17 cellular contexts compared by ENCODE assay signal in the genomic region with DNA sequence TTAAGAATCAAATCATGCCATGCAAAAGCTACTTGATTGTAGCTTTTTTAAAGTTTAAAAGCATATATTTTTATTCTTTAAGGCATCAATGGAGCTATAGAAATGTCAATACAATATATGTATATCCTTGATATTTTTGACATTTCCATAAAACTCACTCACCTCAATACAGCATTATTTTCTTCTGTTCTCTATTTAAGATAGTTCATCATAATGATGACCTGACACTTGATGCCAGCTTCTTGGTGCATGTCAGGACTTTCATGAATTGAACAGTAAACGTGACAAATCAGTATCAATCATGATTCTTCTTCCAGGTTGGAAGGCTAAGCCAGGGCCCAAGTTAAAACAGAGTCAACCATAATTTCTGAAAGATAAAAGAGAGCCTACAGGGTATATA.
"Had no signal": no experiment of that assay in that cellular context is flagged by ENCODE, and none has a peak within 500 bp of the region (broad histone marks: within the 10 kb centered on the region; RNA-seq: fewer than 3 reads in every experiment).

No MANE protein-coding gene starts in this region.

- H3K4me3 ChIP-seq: stomach, suprapubic skin, testis, thoracic aorta, thyroid gland, tibial artery, tibial nerve, transverse colon, upper lobe of left lung, upper lobe of right lung, uterus, vagina had no signal

- H3K36me3 ChIP-seq: stomach, suprapubic skin, thoracic aorta, thyroid gland, tibial artery, tibial nerve, transverse colon, upper lobe of left lung, upper lobe of right lung, uterus, vagina had no signal

- H3K27ac ChIP-seq: stomach, suprapubic skin, testis, thoracic aorta, thyroid gland, tibial artery, tibial nerve, transverse colon, upper lobe of left lung, upper lobe of right lung, uterus, vagina had no signal

- ATAC-seq: stimulated activated effector memory CD8-positive, alpha-beta T cell treated with anti-CD3 and anti-CD28 coated beads, Interleukin-12 subunit alpha, Interleukin-12 subunit beta, amount 100 ng/mL, for 72 hours; stimulated activated memory B cell treated with anti-CD40 and anti-IgM and Interleukin-4, amounts not matched to agents 10 μg/mL and 1 μg/mL and 100 μg/mL, for 72 hours; stimulated activated naive B cell treated with anti-CD40 and anti-IgM and Interleukin-4, amounts not matched to agents 10 μg/mL and 1 μg/mL and 100 μg/mL, for 72 hours; stimulated activated naive CD8-positive, alpha-beta T cell treated with anti-CD3 and anti-CD28 coated beads, Interleukin-15, amount 100 ng/mL, for 72 hours; stimulated activated naive CD8-positive, alpha-beta T cell treated with anti-CD3 and anti-CD28 coated beads, Interleukin-15, Interleukin-2, amounts not matched to agents 100 U/mL and 50 U/mL, for 24 hours; upper lobe of right lung had no signal

- H3K9me3 ChIP-seq: stomach, suprapubic skin, testis, thoracic aorta, thyroid gland, tibial artery, tibial nerve, transverse colon, upper lobe of left lung, upper lobe of right lung, uterus, vagina had no signal

- H3K27me3 ChIP-seq: stomach, suprapubic skin, testis, thyroid gland, tibial artery, tibial nerve, transverse colon, upper lobe of left lung, upper lobe of right lung, uterus, vagina had no signal
